ENCODE assay signal across 25 cellular contexts in the genomic region with DNA sequence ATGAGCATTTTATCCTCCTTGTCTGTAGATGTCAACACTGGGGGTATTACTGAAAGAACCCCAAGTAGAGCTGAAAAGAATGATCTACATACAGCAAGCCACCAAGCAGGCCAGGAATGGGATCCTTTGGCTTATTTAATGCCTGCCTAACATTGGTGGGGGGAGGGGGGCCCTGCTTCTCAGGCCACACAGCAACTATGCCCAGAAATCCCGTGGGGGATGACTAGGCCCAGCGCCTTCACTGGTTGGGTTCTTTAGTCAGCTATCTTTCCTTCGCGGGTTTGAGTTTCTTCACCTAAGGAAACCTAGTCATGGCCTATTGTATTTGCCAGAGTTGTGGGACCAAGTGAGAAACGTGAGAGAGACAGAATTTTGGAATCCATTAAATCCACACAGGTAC.
"Had no signal": no experiment of that assay in that cellular context is flagged by ENCODE, and none has a peak within 500 bp of the region (broad histone marks: within the 10 kb centered on the region; RNA-seq: fewer than 3 reads in every experiment).

No MANE protein-coding gene starts in this region.

- H3K4me1 ChIP-seq: left ventricle myocardium inferior, pancreas, prostate gland, stomach, testis, thyroid gland, transverse colon, upper lobe of left lung, vagina had no signal

- DNase-seq: islet precursor cell; left ventricle myocardium inferior; mesendoderm; mucosa of descending colon; naive thymus-derived CD8-positive, alpha-beta T cell; nucleus accumbens; pancreas; posterior cingulate gyrus; retina; right cardiac atrium; stimulated activated CD4-positive, alpha-beta T cell treated with anti-CD3 and anti-CD28 coated beads, Interleukin-12 subunit alpha, Interleukin-12 subunit beta, amount 100 ng/mL, for 4 hours; stimulated activated CD4-positive, alpha-beta T cell treated with anti-CD3 and anti-CD28 coated beads, Interleukin-15, amount 100 ng/mL, for 24 hours; stimulated activated CD4-positive, alpha-beta T cell treated with anti-CD3 and anti-CD28 coated beads, Interleukin-2, amount 100 ng/mL, for 24 hours; stimulated activated CD4-positive, alpha-beta T cell treated with anti-CD3 and anti-CD28 coated beads, Interleukin-4, amount 100 ng/mL, for 1 hour; stimulated activated naive B cell treated with anti-CD40 and anti-IgM and Interleukin-4, amounts not matched to agents 10 μg/mL and 1 μg/mL and 100 μg/mL, for 72 hours; stimulated activated naive CD8-positive, alpha-beta T cell treated with anti-CD3 and anti-CD28 coated beads, Interleukin-15, Interleukin-2, amounts not matched to agents 100 U/mL and 50 U/mL, for 24 hours; stomach; testis; thyroid gland; transverse colon; upper lobe of left lung had no signal

- H3K27me3 ChIP-seq: pancreas, stomach, testis, thyroid gland, transverse colon, upper lobe of left lung, vagina had no signal

- H3K4me3 ChIP-seq: left ventricle myocardium inferior, lung, mucosa of descending colon, pancreas, prostate gland, skin epidermis, stomach, testis, thyroid gland, transverse colon, upper lobe of left lung, vagina had no signal

- H3K27ac ChIP-seq: left ventricle myocardium inferior, pancreas, prostate gland, skin epidermis, stomach, testis, thyroid gland, transverse colon, upper lobe of left lung, vagina had no signal

- H3K36me3 ChIP-seq: left ventricle myocardium inferior, pancreas, prostate gland, stomach, thyroid gland, transverse colon, upper lobe of left lung, vagina had no signal

- H3K9me3 ChIP-seq: left ventricle myocardium inferior, mucosa of descending colon, pancreas, prostate gland, stomach, testis, thyroid gland, transverse colon, upper lobe of left lung, vagina had no signal
